ENCODE assay signal across 1 cellular context in genomic region chr9:120842685-120843485, GRCh38.
TF ChIP-seq lines count a peak whose summit lies in the region.

Gene PSMD5, minus strand, starts transcription at chr9:120842922. Its CDS starts 13 bp downstream, at chr9:120842909.

TF ChIP-seq in GM12878, 131 proteins besides CTCF, POLR2A, EP300 and RAD21 (continued from another document and continues in another):
- TF ChIP-seq CEBPZ (IDR thresholded peaks at IDR 0.05; ENCODE audit: low read depth, low read length): no peak
- TF ChIP-seq SREBF2 (IDR thresholded peaks at IDR 0.05; ENCODE audit: low read length): no peak
- peak; percentile 66 for TF ChIP-seq RUNX3 (IDR thresholded peaks at IDR 0.05; ENCODE audit: low read length)
- peak; percentile 98 for TF ChIP-seq YY1 (IDR thresholded peaks at IDR 0.05; ENCODE audit: low read depth, low read length)
- no peak for TF ChIP-seq DPF2 (IDR thresholded peaks at IDR 0.05)
- no peak for TF ChIP-seq FOXM1 (IDR thresholded peaks at IDR 0.05; ENCODE audit: low read depth, low read length)
- TF ChIP-seq NR2F1 (conservative IDR thresholded peaks at IDR 0.05): 0 out of 2 replicates have a peak, but pooled peaks have one; percentile 31
- TF ChIP-seq SMAD5 (IDR thresholded peaks at IDR 0.05; ENCODE audit: low read depth): peak; percentile 74; the same call in 1 of the 2 replicates
- no peak for TF ChIP-seq SUPT20H (IDR thresholded peaks at IDR 0.05; ENCODE audit: borderline replicate concordance, control insufficient read depth, low read depth, low read length)
- peak; percentile 98 for TF ChIP-seq BRCA1 (IDR thresholded peaks at IDR 0.05; ENCODE audit: low read depth, low read length)
- no peak; the same call in 1 of the 2 replicates for TF ChIP-seq NBN (IDR thresholded peaks at IDR 0.05)
- no peak for TF ChIP-seq HCFC1 (IDR thresholded peaks at IDR 0.05; ENCODE audit: low read length)
- no peak for TF ChIP-seq SIX5 (IDR thresholded peaks at IDR 0.05; ENCODE audit: low read depth, low read length, severe bottlenecking)
- TF ChIP-seq HDAC6 (IDR thresholded peaks at IDR 0.05; ENCODE audit: unreplicated experiment): peak; percentile 83
- no peak for TF ChIP-seq CHD4 (IDR thresholded peaks at IDR 0.05)
- no peak for TF ChIP-seq GABPA (IDR thresholded peaks at IDR 0.05; ENCODE audit: low read depth)
- TF ChIP-seq MAX (IDR thresholded peaks at IDR 0.05; ENCODE audit: low read depth, low read length): no peak
- TF ChIP-seq CBX5 (IDR thresholded peaks at IDR 0.05; ENCODE audit: low read depth): no peak
- TF ChIP-seq LARP7 (IDR thresholded peaks at IDR 0.05): 0 out of 2 replicates have a peak, but pooled peaks have one; percentile 26
- TF ChIP-seq SIN3A (IDR thresholded peaks at IDR 0.05; ENCODE audit: low read depth, low read length): no peak; the same call in 1 of the 2 replicates
- no peak for TF ChIP-seq SREBF1 (IDR thresholded peaks at IDR 0.05; ENCODE audit: low read length)
- no peak for TF ChIP-seq SRF (IDR thresholded peaks at IDR 0.05; ENCODE audit: low read depth in 2 of 2, low read length in 2 of 2)
- TF ChIP-seq POU2F2 (IDR thresholded peaks at IDR 0.05; ENCODE audit: borderline replicate concordance, low read depth, low read length): peak; percentile 81; the same call in 1 of the 3 replicates
- 0 out of 4 replicates have a peak, but pooled peaks of 1 of the 2 experiments have one; percentile 43 for TF ChIP-seq IKZF2 (IDR thresholded peaks at IDR 0.05)
- TF ChIP-seq BCLAF1 (IDR thresholded peaks at IDR 0.05): no peak
- no peak for TF ChIP-seq SPI1 (IDR thresholded peaks at IDR 0.05; ENCODE audit: borderline replicate concordance, insufficient read depth, low read depth, low read length)
- no peak for TF ChIP-seq WRNIP1 (IDR thresholded peaks at IDR 0.05; ENCODE audit: borderline replicate concordance, low read depth, low read length)
- peak; percentile 80 for TF ChIP-seq ATF2 (IDR thresholded peaks at IDR 0.05; ENCODE audit: low read length)
- TF ChIP-seq ZBTB40 (IDR thresholded peaks at IDR 0.05; ENCODE audit: borderline replicate concordance): no peak
- TF ChIP-seq SKIL (IDR thresholded peaks at IDR 0.05; ENCODE audit: low read depth, poor library complexity, severe bottlenecking): no peak
- peak; percentile 71; the same call in 1 of the 2 replicates for TF ChIP-seq POLR2AphosphoS2 (IDR thresholded peaks at IDR 0.05; ENCODE audit: low read depth, low read length)
- no peak for TF ChIP-seq HDAC2 (IDR thresholded peaks at IDR 0.05)
- no peak for TF ChIP-seq E4F1 (IDR thresholded peaks at IDR 0.05; ENCODE audit: borderline replicate concordance, partially characterized antibody)
- TF ChIP-seq ATF7 (IDR thresholded peaks at IDR 0.05; ENCODE audit: low read depth): peak; percentile 76
- no peak for TF ChIP-seq MLLT1 (IDR thresholded peaks at IDR 0.05)
- no peak for TF ChIP-seq ZSCAN29 (IDR thresholded peaks at IDR 0.05)
- no peak for TF ChIP-seq E2F8 (IDR thresholded peaks at IDR 0.05; ENCODE audit: low read depth, partially characterized antibody)
